In the genomic region with DNA sequence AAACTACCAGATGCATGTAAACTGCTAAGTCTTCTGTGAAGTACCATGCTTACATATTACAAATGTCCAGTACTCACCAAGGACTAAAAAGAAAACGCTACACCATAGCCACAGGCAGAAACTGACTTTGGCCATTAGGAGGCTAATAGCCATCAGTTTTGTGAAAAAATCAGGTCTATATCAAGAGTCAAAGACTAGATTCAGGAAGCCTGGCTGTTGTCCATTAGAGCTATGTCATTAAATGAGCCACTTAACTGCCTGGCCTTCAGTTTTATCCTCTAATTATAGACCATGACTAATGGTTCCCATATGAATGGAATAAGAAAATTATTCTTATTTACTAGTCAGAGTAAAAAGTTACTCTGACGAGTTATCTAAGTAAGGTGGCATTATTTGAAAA, we compare ENCODE assay signal across 17 cellular contexts.
DNase-seq lines count a peak whose midpoint lies in the region; ATAC-seq and TF ChIP-seq lines count a peak whose summit lies in the region.
"Had no signal": no experiment of that assay in that cellular context is flagged by ENCODE, and none has a peak within 500 bp of the region (broad histone marks: within the 10 kb centered on the region; RNA-seq: fewer than 3 reads in every experiment).

No MANE protein-coding gene starts in this region.

- TF ChIP-seq CTCF in MM.1S (IDR thresholded peaks at IDR 0.05; ENCODE audit: low read length) (no peak), MCF 10A (IDR thresholded peaks at IDR 0.05; ENCODE audit: unreplicated experiment) (no peak)

- no peaks in the 10 kb centered on the region for H3K79me2 ChIP-seq in MM.1S (ENCODE audit: low read length)

- H2AFZ ChIP-seq in MM.1S (ENCODE audit: low read length) = no peak overlapping the region
- H2AFZ ChIP-seq: neural progenitor cell had no signal

- H3K27ac Mint-ChIP-seq in MCF 10A (ENCODE audit: low read depth, unreplicated experiment) = no peak overlapping the region
- H3K27ac Mint-ChIP-seq: activated CD4-positive, alpha-beta memory T cell treated with anti-CD3 and anti-CD28 coated beads for 36 hours; activated naive CD8-positive, alpha-beta T cell treated with anti-CD3 and anti-CD28 coated beads, Interleukin-2, amount 10 ng/mL, durations not matched to agents 7 days and 5 days; endodermal cell; immature natural killer cell; neural progenitor cell had no signal

- H3K36me3 Mint-ChIP-seq in MCF 10A (ENCODE audit: insufficient read depth, unreplicated experiment) = peaks cover 67% of the 10 kb centered on the region

- no peaks in the 10 kb centered on the region for H3K9me2 ChIP-seq in MM.1S (replicated peaks; ENCODE audit: insufficient read depth, low read length)

- POLR2A ChIA-PET in MCF 10A (lab: Yijun Ruan, JAX) = no interaction called here

- no peaks in the 10 kb centered on the region for H3K27me3 ChIP-seq in MM.1S (replicated peaks; ENCODE audit: insufficient read depth, low read length)
- H3K27me3 ChIP-seq: neural progenitor cell, SJSA1 had no signal

- H3K9me3 Mint-ChIP-seq in MCF 10A (ENCODE audit: unreplicated experiment) = no peaks in the 10 kb centered on the region
- H3K9me3 Mint-ChIP-seq: activated CD4-positive, alpha-beta memory T cell treated with anti-CD3 and anti-CD28 coated beads for 36 hours; activated naive CD8-positive, alpha-beta T cell treated with anti-CD3 and anti-CD28 coated beads, Interleukin-2, amount 10 ng/mL, durations not matched to agents 7 days and 5 days; endodermal cell; immature natural killer cell; neural progenitor cell had no signal

- H3K4me3 Mint-ChIP-seq in MCF 10A (ENCODE audit: unreplicated experiment) = no peak overlapping the region
- H3K4me3 Mint-ChIP-seq: activated CD4-positive, alpha-beta memory T cell treated with anti-CD3 and anti-CD28 coated beads for 36 hours; activated naive CD8-positive, alpha-beta T cell treated with anti-CD3 and anti-CD28 coated beads, Interleukin-2, amount 10 ng/mL, durations not matched to agents 7 days and 5 days; endodermal cell; immature natural killer cell; neural progenitor cell had no signal

- no peaks in the 10 kb centered on the region for H3F3A ChIP-seq in MM.1S (ENCODE audit: insufficient read depth, low read length)

- CTCF ChIA-PET in MCF 10A (lab: Yijun Ruan, JAX) = no interaction called here

- no peaks in the 10 kb centered on the region; the same call in 1 of the 2 replicates for H3K36me3 ChIP-seq in MM.1S (replicated peaks; ENCODE audit: insufficient read depth, low read length)

- no peak overlapping the region for H3K4me2 ChIP-seq in MM.1S (ENCODE audit: low read depth, low read length)
- H3K4me2 ChIP-seq: neural progenitor cell had no signal

- no peaks in the 10 kb centered on the region for H3K4me1 ChIP-seq in MM.1S (ENCODE audit: low read length)
- H3K4me1 ChIP-seq: neural progenitor cell, SJSA1 had no signal

- H3K9me3 ChIP-seq in MM.1S (replicated peaks; ENCODE audit: insufficient read depth, low read length) = no peaks in the 10 kb centered on the region; the same call in 1 of the 2 replicates
- H3K9me3 ChIP-seq: SJSA1 had no signal

- H4K20me1 ChIP-seq in MM.1S (ENCODE audit: insufficient read depth, low read length) = no peaks in the 10 kb centered on the region

- no peak overlapping the region for H3K9ac ChIP-seq in MM.1S (ENCODE audit: low read length)
- H3K9ac ChIP-seq: neural progenitor cell had no signal

- no peaks in the 10 kb centered on the region for H3K27me3 Mint-ChIP-seq in MCF 10A (ENCODE audit: insufficient read depth, unreplicated experiment)
- H3K27me3 Mint-ChIP-seq: activated CD4-positive, alpha-beta memory T cell treated with anti-CD3 and anti-CD28 coated beads for 36 hours; activated naive CD8-positive, alpha-beta T cell treated with anti-CD3 and anti-CD28 coated beads, Interleukin-2, amount 10 ng/mL, durations not matched to agents 7 days and 5 days had no signal

- BruUV-seq in MCF 10A (replicated peaks; lab: Mats Ljungman, UMichigan) = no TSS peak

- H3K4me1 Mint-ChIP-seq in MCF 10A (ENCODE audit: insufficient read depth, unreplicated experiment) = no peaks in the 10 kb centered on the region
- H3K4me1 Mint-ChIP-seq: activated naive CD8-positive, alpha-beta T cell treated with anti-CD3 and anti-CD28 coated beads, Interleukin-2, amount 10 ng/mL, durations not matched to agents 7 days and 5 days; endodermal cell; immature natural killer cell; neural progenitor cell had no signal

- no peak overlapping the region for H3K4me3 ChIP-seq in MM.1S (ENCODE audit: low read length)
- H3K4me3 ChIP-seq: neural progenitor cell, SJSA1 had no signal

- intact Hi-C loops in MCF 10A (cut with micrococcal nuclease) (no loop called here), left colon (cut with DNase I, micrococcal nuclease) (no loop called here)

- H3K27ac ChIP-seq in MM.1S (ENCODE audit: low read length) = no peak overlapping the region
- H3K27ac ChIP-seq: neural progenitor cell, SJSA1 had no signal

- DNase-seq in AG20443 (ENCODE audit: low spot score) (peak; percentile 30), GM03348 (ENCODE audit: low spot score) (peak; percentile 36), iris pigment epithelial cell (ENCODE audit: low read depth) (peak; percentile 10), MM.1S (no peak), MCF 10A (ENCODE audit: unreplicated experiment) (no peak), left colon (no peak)
- DNase-seq: activated CD4-positive, alpha-beta memory T cell treated with anti-CD3 and anti-CD28 coated beads for 36 hours; activated naive CD8-positive, alpha-beta T cell treated with anti-CD3 and anti-CD28 coated beads, Interleukin-2, amount 10 ng/mL, durations not matched to agents 7 days and 5 days; activated T-cell treated with anti-CD3 and anti-CD28 coated beads, Interleukin-2, amount 50 U/mL, for 48 hours; DND-41; endodermal cell; immature natural killer cell; NCI-H2171; retina had no signal

- ATAC-seq in SK-N-SH treated with all-trans-retinoic acid at 6 μM for 48 hours = peak; percentile 44
- ATAC-seq in left colon = no peak

TF ChIP-seq in SK-N-SH treated with all-trans-retinoic acid at 6 μM for 48 hours, 23 proteins besides CTCF, POLR2A, EP300 and RAD21 (continues in another document):
- TF ChIP-seq ZC3H10 (CRISPR knock-in tag; IDR thresholded peaks at IDR 0.05) = peak; percentile 10; the same call in 1 of the 2 replicates
- TF ChIP-seq TCF4 (CRISPR knock-in tag; IDR thresholded peaks at IDR 0.05; ENCODE audit: borderline replicate concordance) = peak; percentile 39; the same call in 1 of the 2 replicates
- no peak for TF ChIP-seq ZFP30 (CRISPR knock-in tag; IDR thresholded peaks at IDR 0.05)
- TF ChIP-seq CREB5 (CRISPR knock-in tag; IDR thresholded peaks at IDR 0.05; ENCODE audit: low read depth) = peak; percentile 31; the same call in 1 of the 2 replicates
- TF ChIP-seq ZNF70 (CRISPR knock-in tag; IDR thresholded peaks at IDR 0.05) = peak; percentile 90
- TF ChIP-seq ISL1 (CRISPR knock-in tag; IDR thresholded peaks at IDR 0.05) = peak; percentile 82
- TF ChIP-seq SNAI2 (CRISPR knock-in tag; IDR thresholded peaks at IDR 0.05) = 0 out of 2 replicates have a peak, but pooled peaks have one; percentile 43
- TF ChIP-seq, protein P1, sequence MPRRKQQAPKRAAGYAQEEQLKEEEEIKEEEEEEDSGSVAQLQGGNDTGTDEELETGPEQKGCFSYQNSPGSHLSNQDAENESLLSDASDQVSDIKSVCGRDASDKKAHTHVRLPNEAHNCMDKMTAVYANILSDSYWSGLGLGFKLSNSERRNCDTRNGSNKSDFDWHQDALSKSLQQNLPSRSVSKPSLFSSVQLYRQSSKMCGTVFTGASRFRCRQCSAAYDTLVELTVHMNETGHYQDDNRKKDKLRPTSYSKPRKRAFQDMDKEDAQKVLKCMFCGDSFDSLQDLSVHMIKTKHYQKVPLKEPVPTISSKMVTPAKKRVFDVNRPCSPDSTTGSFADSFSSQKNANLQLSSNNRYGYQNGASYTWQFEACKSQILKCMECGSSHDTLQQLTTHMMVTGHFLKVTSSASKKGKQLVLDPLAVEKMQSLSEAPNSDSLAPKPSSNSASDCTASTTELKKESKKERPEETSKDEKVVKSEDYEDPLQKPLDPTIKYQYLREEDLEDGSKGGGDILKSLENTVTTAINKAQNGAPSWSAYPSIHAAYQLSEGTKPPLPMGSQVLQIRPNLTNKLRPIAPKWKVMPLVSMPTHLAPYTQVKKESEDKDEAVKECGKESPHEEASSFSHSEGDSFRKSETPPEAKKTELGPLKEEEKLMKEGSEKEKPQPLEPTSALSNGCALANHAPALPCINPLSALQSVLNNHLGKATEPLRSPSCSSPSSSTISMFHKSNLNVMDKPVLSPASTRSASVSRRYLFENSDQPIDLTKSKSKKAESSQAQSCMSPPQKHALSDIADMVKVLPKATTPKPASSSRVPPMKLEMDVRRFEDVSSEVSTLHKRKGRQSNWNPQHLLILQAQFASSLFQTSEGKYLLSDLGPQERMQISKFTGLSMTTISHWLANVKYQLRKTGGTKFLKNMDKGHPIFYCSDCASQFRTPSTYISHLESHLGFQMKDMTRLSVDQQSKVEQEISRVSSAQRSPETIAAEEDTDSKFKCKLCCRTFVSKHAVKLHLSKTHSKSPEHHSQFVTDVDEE (CRISPR knock-in tag; IDR thresholded peaks at IDR 0.05) = 0 out of 2 replicates have a peak, but pooled peaks have one; percentile 18
- TF ChIP-seq POU6F1 (CRISPR knock-in tag; IDR thresholded peaks at IDR 0.05; ENCODE audit: borderline replicate concordance, low read depth) = no peak

Comparison
In these comparisons a context has a peak if more than half of its experiments do, and no peak if none do; other contexts are left out.
1. DNase-seq: peak in AG20443 (single experiment), GM03348 (single experiment) and iris pigment epithelial cell (single experiment); none in MM.1S (single experiment), MCF 10A (single experiment) and left colon (0 of 2).